ENCODE assay signal across 8 cellular contexts in the genomic region with DNA sequence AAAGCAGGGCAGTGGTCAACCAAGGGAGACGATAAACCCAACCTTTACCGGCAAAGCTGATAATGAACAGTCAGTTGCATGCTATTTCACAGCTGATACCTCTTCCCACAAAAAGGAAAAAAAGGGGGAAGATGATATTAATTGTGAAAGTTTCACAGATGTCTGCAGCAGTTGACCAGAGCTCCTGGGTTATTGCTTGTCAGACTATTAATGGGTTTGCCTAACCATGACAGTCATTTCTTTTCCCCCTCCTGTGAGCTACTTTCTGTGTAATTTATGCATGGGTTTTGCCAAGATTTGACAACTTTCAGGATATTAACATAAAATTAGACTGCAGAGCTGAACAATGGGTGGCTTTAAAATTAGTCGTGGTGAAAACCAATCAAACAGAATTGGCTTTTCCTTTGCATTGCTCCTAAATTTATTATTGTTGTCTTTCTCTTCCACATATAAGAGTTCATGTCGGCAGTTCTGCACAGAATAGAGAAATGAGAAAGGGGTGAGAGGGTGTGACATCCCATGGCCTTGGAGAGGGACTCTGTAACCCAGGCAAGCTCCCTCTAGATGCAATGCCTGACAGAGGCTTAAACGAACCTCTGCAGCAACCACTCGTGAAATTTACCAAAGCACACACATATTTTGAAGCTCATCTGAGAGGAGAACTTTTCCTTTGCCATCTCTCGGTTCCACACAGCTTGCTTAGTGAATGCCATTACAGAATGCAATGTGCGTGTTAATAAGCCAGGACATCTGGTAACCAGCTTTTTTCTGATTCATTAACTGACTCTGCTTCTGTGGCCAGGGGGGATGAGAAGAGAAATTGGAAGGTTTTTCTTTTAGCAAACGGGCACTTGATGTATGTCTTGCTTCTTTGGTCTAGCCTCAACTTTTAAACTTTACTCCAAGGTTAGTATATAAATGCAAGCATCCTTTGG.
DNase-seq lines count a peak whose midpoint lies in the region; ATAC-seq and TF ChIP-seq lines count a peak whose summit lies in the region.

No MANE protein-coding gene starts in this region.

- TF ChIP-seq POLR2A in sigmoid colon (IDR thresholded peaks at IDR 0.05) = no peak

- in situ Hi-C loops in G401 (cut with HindIII; ENCODE audit: low sequenced_read_pairs) = no loop called here

- no peak for TF ChIP-seq CTCF in mucosa of descending colon (IDR thresholded peaks at IDR 0.05)
- TF ChIP-seq CTCF in sigmoid colon (IDR thresholded peaks at IDR 0.05) = no peak

- H3K4me3 ChIP-seq in mucosa of descending colon = no peak overlapping the region
- H3K4me3 ChIP-seq in sigmoid colon = no peak overlapping the region

- DNase-seq in mucosa of descending colon (no peak), sigmoid colon (no peak), AG08396 (ENCODE audit: low spot score) (no peak), G401 (ENCODE audit: low spot score) (no peak)
- DNase-seq in activated CD4-positive, alpha-beta T cell treated with anti-CD3 and anti-CD28 coated beads, Interleukin-2, amount 50 U/mL, for 1 hour = no peak

- H3K36me3 ChIP-seq in mucosa of descending colon (ENCODE audit: low read depth) = no peaks in the 10 kb centered on the region
- no peaks in the 10 kb centered on the region for H3K36me3 ChIP-seq in sigmoid colon

- H3K9me3 ChIP-seq in mucosa of descending colon = no peaks in the 10 kb centered on the region
- H3K9me3 ChIP-seq in sigmoid colon = no peaks in the 10 kb centered on the region

- 67 to 73% methylated on average over 9 of the region's 9 CpGs for WGBS in sigmoid colon, 2 donors

- no peak overlapping the region for H3K27ac ChIP-seq in sigmoid colon

- intact Hi-C loops in mucosa of descending colon (cut with DNase I, micrococcal nuclease) = no loop called here
- intact Hi-C loops in sigmoid colon (cut with DNase I) = no loop called here

- peak; percentile 82 for ATAC-seq in GM18511 (IDR thresholded peaks at IDR 0.05; ENCODE audit: unreplicated experiment)
- peak; percentile 78 for ATAC-seq in GM21786 (IDR thresholded peaks at IDR 0.05; ENCODE audit: unreplicated experiment)
- ATAC-seq in HG03521 (IDR thresholded peaks at IDR 0.05; ENCODE audit: unreplicated experiment) = peak; percentile 58
- peak; percentile 27 for ATAC-seq in mucosa of descending colon

- TF ChIP-seq EP300 in sigmoid colon (IDR thresholded peaks at IDR 0.05) = no peak

- H3K4me1 ChIP-seq in mucosa of descending colon (ENCODE audit: low read depth) = peaks cover 4% of the 10 kb centered on the region
- H3K4me1 ChIP-seq in sigmoid colon = peaks cover 0 to 21% (median 16%) of the 10 kb centered on the region in 4 donors

- no peaks in the 10 kb centered on the region for H3K27me3 ChIP-seq in sigmoid colon

Comparison
In these comparisons a context has a peak if more than half of its experiments do, and no peak if none do; other contexts are left out.
1. ATAC-seq: peak in every context shown above with its lines; median percentile 82 in GM18511; 78 in GM21786; 58 in HG03521; 27 in mucosa of descending colon.